Comparison of ENCODE assay signal across 14 cellular contexts in genomic region chr2:73684325-73684724, GRCh38. TPM values are rescaled to one million over a fixed set of nuclear protein-coding genes. Genes with fewer than 3 reads are reported as not detected.
A peak's percentile ranks its signal among the peaks of the same experiment; 100 is the strongest.
DNase-seq lines count a peak whose midpoint lies in the region; ATAC-seq and TF ChIP-seq lines count a peak whose summit lies in the region.
"Not testable (repeated sequence)": the region's sequence is repeated elsewhere in the genome, so short reads cannot be mapped to it uniquely, and the experiment has no call there.
"Had no signal": no experiment of that assay in that cellular context is flagged by ENCODE, and none has a peak within 500 bp of the region (broad histone marks: within the 10 kb centered on the region; RNA-seq: fewer than 3 reads in every experiment).

No MANE protein-coding gene starts in this region.

- not testable (repeated sequence) for H3K4me3 Mint-ChIP-seq in activated naive CD8-positive, alpha-beta T cell treated with anti-CD3 and anti-CD28 coated beads, Interleukin-2, amount 50 U/mL, for 24 hours

- H3K9ac ChIP-seq in PC-3 (ENCODE audit: low read length): not testable (repeated sequence)

- POLR2A ChIA-PET in PC-3 (lab: Charles Lee; ENCODE audit: unreplicated experiment): not testable (repeated sequence)

- not testable (repeated sequence) for H3K4me2 ChIP-seq in PC-3 (ENCODE audit: low read length)

- not testable (repeated sequence) for H3K36me3 ChIP-seq in PC-3 (ENCODE audit: low read depth, low read length)

- BruUV-seq in PC-3 (replicated peaks; lab: Mats Ljungman, UMichigan): not testable (repeated sequence)

- H3K36me3 Mint-ChIP-seq in activated naive CD8-positive, alpha-beta T cell treated with anti-CD3 and anti-CD28 coated beads, Interleukin-2, amount 50 U/mL, for 24 hours (ENCODE audit: low read depth): not testable (repeated sequence)

- H3K27ac ChIP-seq in PC-3 (ENCODE audit: low read length): not testable (repeated sequence)

- not testable (repeated sequence) for TF ChIP-seq CTCF in PC-3 (conservative IDR thresholded peaks at IDR 0.05; ENCODE audit: low read depth, low read length)

- H3K27me3 ChIP-seq in PC-3 (ENCODE audit: low read length): not testable (repeated sequence)

- H3K9me2 ChIP-seq in PC-3 (replicated peaks; ENCODE audit: low read length): not testable (repeated sequence)

- not testable (repeated sequence) for H3K4me1 ChIP-seq in PC-3 (ENCODE audit: insufficient read depth, low read length)

- H3F3A ChIP-seq in PC-3 (ENCODE audit: low read length, unreplicated experiment): not testable (repeated sequence)

- H3K27ac Mint-ChIP-seq in activated naive CD8-positive, alpha-beta T cell treated with anti-CD3 and anti-CD28 coated beads, Interleukin-2, amount 50 U/mL, for 24 hours: not testable (repeated sequence)

- not testable (repeated sequence) for H3K4me3 ChIP-seq in PC-3 (ENCODE audit: low read length)

- peak; percentile 57 for ATAC-seq in PC-3
- peak; percentile 69 for ATAC-seq in activated naive CD8-positive, alpha-beta T cell treated with anti-CD3 and anti-CD28 coated beads, Interleukin-2, amount 50 U/mL, for 24 hours

- peak; percentile 47 for DNase-seq in ELR (ENCODE audit: low read depth)
- DNase-seq in HK-2 (ENCODE audit: unreplicated experiment): peak; percentile 17
- peak; percentile 37 for DNase-seq in PC-3
- peak; percentile 34 for DNase-seq in activated CD4-positive, alpha-beta T cell treated with anti-CD3 and anti-CD28 coated beads for 48 hours
- DNase-seq in activated naive CD8-positive, alpha-beta T cell treated with anti-CD3 and anti-CD28 coated beads, Interleukin-2, amount 50 U/mL, for 24 hours: not testable (repeated sequence)
- DNase-seq in glomerular visceral epithelial cell (ENCODE audit: extremely low spot score): peak; percentile 17
- peak; percentile 10 for DNase-seq in stimulated activated CD4-positive, alpha-beta T cell treated with anti-CD3 and anti-CD28 coated beads, Interleukin-1b, Interleukin-23, amount 100 ng/mL, for 48 hours

- not testable (repeated sequence) for H3K4me1 Mint-ChIP-seq in activated naive CD8-positive, alpha-beta T cell treated with anti-CD3 and anti-CD28 coated beads, Interleukin-2, amount 50 U/mL, for 24 hours

- not testable (repeated sequence) for H4K20me1 ChIP-seq in PC-3 (ENCODE audit: low read length)

- not testable (repeated sequence) for H3K9me3 ChIP-seq in PC-3 (ENCODE audit: low read length)

- H2AFZ ChIP-seq in PC-3 (ENCODE audit: low read length): not testable (repeated sequence)

- CTCF ChIA-PET in PC-3 (lab: Charles Lee): not testable (repeated sequence)

- not testable (repeated sequence) for H3K9me3 Mint-ChIP-seq in activated naive CD8-positive, alpha-beta T cell treated with anti-CD3 and anti-CD28 coated beads, Interleukin-2, amount 50 U/mL, for 24 hours

- H3K27me3 Mint-ChIP-seq in activated naive CD8-positive, alpha-beta T cell treated with anti-CD3 and anti-CD28 coated beads, Interleukin-2, amount 50 U/mL, for 24 hours: not testable (repeated sequence)

- not testable (repeated sequence) for H3K79me2 ChIP-seq in PC-3 (ENCODE audit: low read length)

- intact Hi-C loops in PC-3 (cut with micrococcal nuclease): not testable (repeated sequence)

RNA-seq across cellular contexts. Expression of gene NAT8, which starts 42.1 kb away (rescaled TPM):
- total RNA-seq in PC-3 (2014; rRNA removed): not detected in 2 replicates
- total RNA-seq: A172, Calu3, G401, H9, MCF 10A, Right ventricle myocardium inferior, SJCRH30 had no signal

RNA-seq across cellular contexts. Expression of gene TPRKB, which starts 52.8 kb away (rescaled TPM):
- 42.2 and 51.4 TPM in 2 replicates for total RNA-seq in PC-3 (2014; rRNA removed)
